13 cellular contexts compared by ENCODE assay signal in the genomic region with DNA sequence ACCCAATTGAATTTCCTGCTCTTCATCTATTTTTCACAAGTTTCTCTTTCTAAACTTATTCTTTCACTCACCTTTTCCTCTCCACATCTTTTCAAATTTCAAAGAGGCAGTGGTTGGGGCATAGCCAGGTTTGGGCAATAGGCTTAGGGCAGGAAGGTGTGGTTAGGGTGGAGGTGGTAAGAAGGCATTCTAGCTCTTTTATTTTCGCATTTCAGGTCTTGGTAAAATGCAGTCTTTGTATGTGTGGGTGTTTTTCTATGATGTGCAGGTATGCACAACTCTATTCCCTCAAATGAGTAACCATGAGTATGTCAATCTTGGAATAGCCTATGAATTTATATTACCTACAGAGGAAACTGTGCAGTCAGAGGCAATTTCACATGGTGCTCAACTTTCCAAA.
A peak's percentile ranks its signal among the peaks of the same experiment; 100 is the strongest.
DNase-seq lines count a peak whose midpoint lies in the region.
"Had no signal": no experiment of that assay in that cellular context is flagged by ENCODE, and none has a peak within 500 bp of the region (broad histone marks: within the 10 kb centered on the region; RNA-seq: fewer than 3 reads in every experiment).

No MANE protein-coding gene starts in this region.

- H3K9me3 ChIP-seq in trophoblast cell (ENCODE audit: insufficient read depth, low read depth, low read length), result no peaks in the 10 kb centered on the region
- H3K9me3 ChIP-seq: SJSA1, upper lobe of right lung had no signal

- H3K79me2 ChIP-seq in trophoblast cell (ENCODE audit: control insufficient read depth, insufficient read depth, low read length, poor library complexity), result no peaks in the 10 kb centered on the region

- H3K27me3 ChIP-seq in trophoblast cell (ENCODE audit: insufficient read depth, low read length), result no peaks in the 10 kb centered on the region
- H3K27me3 ChIP-seq: SJSA1, upper lobe of right lung had no signal

- no peak overlapping the region for H3K4ac ChIP-seq in trophoblast cell (ENCODE audit: low read depth, low read length)

- peaks cover 0 to 3% of the 10 kb centered on the region in 2 experiments for H3K4me1 ChIP-seq in trophoblast cell (ENCODE audit: control insufficient read depth in 1 of 2, insufficient read depth in 2 of 2, low read length in 2 of 2)
- H3K4me1 ChIP-seq: upper lobe of right lung had no signal

- H3K18ac ChIP-seq in trophoblast cell (ENCODE audit: low read length), result no peak overlapping the region

- H3K14ac ChIP-seq in trophoblast cell (ENCODE audit: low read length), result no peak overlapping the region

- no peak overlapping the region for H3K9ac ChIP-seq in trophoblast cell (ENCODE audit: low read length)

- H2BK5ac ChIP-seq in trophoblast cell (ENCODE audit: low read depth, low read length, poor library complexity), result no peak overlapping the region

- H4K12ac ChIP-seq in trophoblast cell (ENCODE audit: low read depth, low read length), result no peak overlapping the region

- H3K4me2 ChIP-seq in trophoblast cell (ENCODE audit: low read length), result no peak overlapping the region

- H3K4me3 ChIP-seq in trophoblast cell (ENCODE audit: low read depth, low read length), result no peak overlapping the region
- H3K4me3 ChIP-seq: coronary artery, SJSA1, upper lobe of right lung had no signal

- H2AK5ac ChIP-seq in trophoblast cell (ENCODE audit: low read length), result no peak overlapping the region

- H2AFZ ChIP-seq in trophoblast cell (ENCODE audit: insufficient read depth, low read length, poor library complexity), result no peak overlapping the region

- no peak overlapping the region for H2BK120ac ChIP-seq in trophoblast cell (ENCODE audit: insufficient read depth, low read length, poor library complexity)

- no peak overlapping the region for H4K91ac ChIP-seq in trophoblast cell (ENCODE audit: low read depth, low read length)

- no CpG with 5 or more reads among the region's 1 CpG for WGBS in trophoblast cell (ENCODE audit: extremely low coverage, insufficient coverage, insufficient read length)

- H4K8ac ChIP-seq in trophoblast cell (ENCODE audit: low read depth, low read length), result no peak overlapping the region

- H2BK12ac ChIP-seq in trophoblast cell (ENCODE audit: low read length), result no peak overlapping the region

- H3K36me3 ChIP-seq in trophoblast cell (ENCODE audit: control insufficient read depth in 1 of 2, insufficient read depth in 2 of 2, low read length in 2 of 2), result no peaks in the 10 kb centered on the region
- H3K36me3 ChIP-seq: SJSA1, upper lobe of right lung had no signal

- H3K23ac ChIP-seq in trophoblast cell (ENCODE audit: low read length), result no peak overlapping the region

- peak; percentile 62 for DNase-seq in activated effector memory CD4-positive, alpha-beta T cell treated with anti-CD3 and anti-CD28 coated beads, Interleukin-2, amount 50 U/mL, for 16 hours
- no peak for DNase-seq in activated effector memory CD4-positive, alpha-beta T cell treated with Interleukin-2 at 50 U/mL for 16 hours
- peak; percentile 7 for DNase-seq in activated T-cell treated with anti-CD3 and anti-CD28 coated beads for 4 hours
- DNase-seq in epithelial cell of prostate (ENCODE audit: low read depth, low spot score), result peak; percentile 88
- DNase-seq in stimulated activated CD8-positive, alpha-beta memory T cell treated with anti-CD3 and anti-CD28 coated beads, Interleukin-7, amount 100 ng/mL, for 4 hours (ENCODE audit: low read depth in 2 of 2), result peak; percentile 7 to 27
- DNase-seq in NOMO-1 (lab: John Stamatoyannopoulos, UW; ENCODE audit: unreplicated experiment in 2 of 2), result no peak
- no peak for DNase-seq in Kasumi-1 (lab: John Stamatoyannopoulos, UW)
- DNase-seq in trophoblast cell, result no peak
- DNase-seq: NCI-H1930, NCI-H82, upper lobe of right lung had no signal

- H3K79me1 ChIP-seq in trophoblast cell (ENCODE audit: low read length), result no peaks in the 10 kb centered on the region

- H3K27ac ChIP-seq in epithelial cell of prostate (peak overlapping the region; percentile 80), trophoblast cell (ENCODE audit: low read depth, low read length) (no peak overlapping the region)
- H3K27ac ChIP-seq: coronary artery, SJSA1, upper lobe of right lung had no signal

Comparison
In these comparisons a context has a peak if more than half of its experiments do, and no peak if none do; other contexts are left out.
1. DNase-seq: peak in activated effector memory CD4-positive, alpha-beta T cell treated with anti-CD3 and anti-CD28 coated beads, Interleukin-2, amount 50 U/mL, for 16 hours (single experiment), activated T-cell treated with anti-CD3 and anti-CD28 coated beads for 4 hours (single experiment), epithelial cell of prostate (single experiment) and stimulated activated CD8-positive, alpha-beta memory T cell treated with anti-CD3 and anti-CD28 coated beads, Interleukin-7, amount 100 ng/mL, for 4 hours (2 of 2); none in activated effector memory CD4-positive, alpha-beta T cell treated with Interleukin-2 at 50 U/mL for 16 hours (single experiment), NOMO-1 (0 of 2), Kasumi-1 (0 of 2) and trophoblast cell (0 of 2).